Comparison of ENCODE assay signal across 8 cellular contexts in genomic region chr2:9739508-9739907, GRCh38.
DNase-seq lines count a peak whose midpoint lies in the region; ATAC-seq and TF ChIP-seq lines count a peak whose summit lies in the region.

No MANE protein-coding gene starts in this region.

- peak overlapping the region; percentile 42 to 57 (median 50) for H3K4me3 ChIP-seq in gastrocnemius medialis

- DNase-seq in activated CD4-positive, alpha-beta T cell treated with anti-CD3 and anti-CD28 coated beads for 24 hours (ENCODE audit: low read depth in 2 of 2): peak; percentile 14 to 35
- peak; percentile 25 for DNase-seq in effector CD8-positive, alpha-beta T cell (lab: John Stamatoyannopoulos, UW)
- DNase-seq in gastrocnemius medialis: peak; percentile 28 to 60
- DNase-seq in NCI-H748 treated with DMSO at 0.1 percent for 48 hours (lab: John Stamatoyannopoulos, UW): no peak
- DNase-seq in NK-92 (lab: John Stamatoyannopoulos, UW; ENCODE audit: unreplicated experiment): no peak
- no peak for DNase-seq in globus pallidus (ENCODE audit: low spot score)
- DNase-seq in mesothelial cell of epicardium (ENCODE audit: low spot score in 2 of 2, unreplicated experiment in 2 of 2): no peak

- no peaks in the 10 kb centered on the region for H3K27me3 ChIP-seq in gastrocnemius medialis

- TF ChIP-seq CTCF in gastrocnemius medialis (IDR thresholded peaks at IDR 0.05 in 4 of 5, conservative IDR thresholded peaks at IDR 0.05 in 1 of 5) (no peak), mesothelial cell of epicardium (IDR thresholded peaks at IDR 0.05; ENCODE audit: unreplicated experiment) (no peak)

- in situ Hi-C loops in gastrocnemius medialis (cut with MboI; ENCODE audit: low sequenced_read_pairs in 4 of 4): no loop called here

- no peak overlapping the region for H3K4me3 Mint-ChIP-seq in mesothelial cell of epicardium

- H3K27ac ChIP-seq in gastrocnemius medialis: peak overlapping the region; percentile 81 to 91 (median 86)

- no peak for TF ChIP-seq POLR2A in gastrocnemius medialis (IDR thresholded peaks at IDR 0.05)

- H3K9me3 ChIP-seq in gastrocnemius medialis: peaks cover 0 to under 1% (median 0%) of the 10 kb centered on the region in 3 donors

- H3K4me1 ChIP-seq in gastrocnemius medialis: peaks cover 22 to 23% of the 10 kb centered on the region in 2 donors

- H3K27me3 Mint-ChIP-seq in mesothelial cell of epicardium (ENCODE audit: low read depth): peaks cover 7% of the 10 kb centered on the region

- peaks cover 3% of the 10 kb centered on the region for H3K36me3 Mint-ChIP-seq in mesothelial cell of epicardium

- ATAC-seq in GM18511 (IDR thresholded peaks at IDR 0.05; ENCODE audit: unreplicated experiment) (peak; percentile 67), gastrocnemius medialis (peak; percentile 37 to 39)

- intact Hi-C loops in gastrocnemius medialis (cut with DNase I; ENCODE audit: low total_unique reads): loop anchor here (2.0 to 5.0 kb wide), 2 partner anchors 47 to 107 kb away; partner anchors contain the start of gene YWHAQ

- H3K27ac Mint-ChIP-seq in mesothelial cell of epicardium: no peak overlapping the region

- H3K9me3 Mint-ChIP-seq in mesothelial cell of epicardium: peaks cover 17% of the 10 kb centered on the region

- H3K4me1 Mint-ChIP-seq in mesothelial cell of epicardium: no peaks in the 10 kb centered on the region

- no peaks in the 10 kb centered on the region for H3K36me3 ChIP-seq in gastrocnemius medialis

Comparison
In these comparisons a context has a peak if more than half of its experiments do, and no peak if none do; other contexts are left out.
1. DNase-seq: peak in activated CD4-positive, alpha-beta T cell treated with anti-CD3 and anti-CD28 coated beads for 24 hours (2 of 2), effector CD8-positive, alpha-beta T cell (single experiment) and gastrocnemius medialis (2 of 2); none in NCI-H748 treated with DMSO at 0.1 percent for 48 hours (single experiment), NK-92 (single experiment), globus pallidus (single experiment) and mesothelial cell of epicardium (0 of 2).